15 cellular contexts compared by ENCODE assay signal in the genomic region with DNA sequence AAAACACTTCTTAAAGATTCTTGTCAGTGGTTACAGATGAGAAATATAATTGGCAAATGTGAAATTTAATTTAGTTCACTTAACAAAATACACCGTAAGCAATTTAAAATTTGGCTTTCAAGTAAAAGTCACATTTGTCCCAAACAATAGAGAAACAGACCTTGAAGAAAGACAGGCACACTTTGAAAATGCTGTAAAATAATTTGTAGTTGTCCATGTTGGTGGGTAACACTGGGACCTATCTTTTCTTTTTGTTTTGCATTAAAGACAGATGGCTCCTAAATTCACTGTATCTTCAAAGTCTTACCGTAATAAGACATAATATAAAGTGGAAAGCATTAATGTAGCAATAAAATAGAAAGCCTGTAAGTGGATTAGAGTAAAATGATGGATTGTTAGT. TPM values are rescaled to one million over a fixed set of nuclear protein-coding genes. Genes with fewer than 3 reads are reported as not detected.
DNase-seq lines count a peak whose midpoint lies in the region; ATAC-seq and TF ChIP-seq lines count a peak whose summit lies in the region.
"Had no signal": no experiment of that assay in that cellular context is flagged by ENCODE, and none has a peak within 500 bp of the region (broad histone marks: within the 10 kb centered on the region; RNA-seq: fewer than 3 reads in every experiment).

No MANE protein-coding gene starts in this region.

- no peaks in the 10 kb centered on the region for H3K9me3 ChIP-seq in heart left ventricle
- H3K9me3 ChIP-seq in muscle layer of colon (ENCODE audit: low read length), result no peaks in the 10 kb centered on the region
- no peaks in the 10 kb centered on the region for H3K9me3 ChIP-seq in transverse colon
- H3K9me3 ChIP-seq in CD8-positive, alpha-beta memory T cell (ENCODE audit: low read length), result no peaks in the 10 kb centered on the region
- H3K9me3 ChIP-seq: BE2C, pancreas had no signal

- H3K4me3 Mint-ChIP-seq in activated naive CD8-positive, alpha-beta T cell treated with anti-CD3 and anti-CD28 coated beads for 36 hours, result no peak overlapping the region
- no peak overlapping the region for H3K4me3 Mint-ChIP-seq in CD8-positive, alpha-beta memory T cell

- H3K27ac ChIP-seq in heart left ventricle (peak overlapping the region in 11 of 12 donors; percentile 93 to 100 (median 99)), muscle layer of colon (ENCODE audit: low read depth, low read length) (peak overlapping the region; percentile 84), transverse colon (peak overlapping the region; percentile 99 to 100 (median 100))
- no peak overlapping the region for H3K27ac ChIP-seq in CD8-positive, alpha-beta memory T cell (ENCODE audit: low read depth, low read length)

- CTCF ChIA-PET in CD8-positive, alpha-beta memory T cell (lab: Charles Lee), result interaction anchor here (1.5 to 8.6 kb wide), 4 partner anchors 12 to 207 kb away, joined by 5 to 112 read pairs (median 8); no protein-coding TSS in a partner anchor

- peak overlapping the region in 8 of 12 donors; percentile 4 to 94 (median 80) for H3K4me3 ChIP-seq in heart left ventricle
- H3K4me3 ChIP-seq in muscle layer of colon (ENCODE audit: low read depth in 1 of 2, low read length in 2 of 2), result no peak overlapping the region
- no peak overlapping the region for H3K4me3 ChIP-seq in transverse colon
- no peak overlapping the region for H3K4me3 ChIP-seq in CD8-positive, alpha-beta memory T cell (ENCODE audit: low read length)
- H3K4me3 ChIP-seq: pancreas had no signal

- H3K4me1 Mint-ChIP-seq in activated naive CD8-positive, alpha-beta T cell treated with anti-CD3 and anti-CD28 coated beads for 36 hours, result peaks cover 64% of the 10 kb centered on the region
- H3K4me1 Mint-ChIP-seq in CD8-positive, alpha-beta memory T cell, result peaks cover 49 to 76% (median 59%) of the 10 kb centered on the region in 3 donors

- ATAC-seq in heart left ventricle (no peak), left cardiac atrium (no peak), HG02759 (IDR thresholded peaks at IDR 0.05; ENCODE audit: unreplicated experiment) (no peak)
- ATAC-seq: pancreas had no signal

- no peak overlapping the region for H3K9ac ChIP-seq in muscle layer of colon (ENCODE audit: low read length)

- intact Hi-C loops in heart left ventricle (cut with DNase I), result loop anchor here in 4 of 10 donors (2.0 to 10.0 kb wide), 4 partner anchors 40 to 64 kb away; no protein-coding TSS in a partner anchor
- intact Hi-C loops in left cardiac atrium (cut with DNase I), result loop anchor here in 1 of 2 donors (5.0 kb wide), 2 partner anchors 42 to 82 kb away; no protein-coding TSS in a partner anchor
- intact Hi-C loops in transverse colon (cut with DNase I; ENCODE audit: low total_unique reads), result loop anchor here (5.0 kb wide), 1 partner anchor 42 kb away; no protein-coding TSS in a partner anchor

- H3K27me3 Mint-ChIP-seq in activated naive CD8-positive, alpha-beta T cell treated with anti-CD3 and anti-CD28 coated beads for 36 hours, result no peaks in the 10 kb centered on the region
- peaks cover 0 to 2% of the 10 kb centered on the region in 2 donors for H3K27me3 Mint-ChIP-seq in CD8-positive, alpha-beta memory T cell

- TF ChIP-seq POLR2A in heart left ventricle (IDR thresholded peaks at IDR 0.05), result no peak
- TF ChIP-seq POLR2A in transverse colon (IDR thresholded peaks at IDR 0.05), result no peak

- no peak for DNase-seq in heart left ventricle
- DNase-seq in left cardiac atrium, result no peak
- no peak for DNase-seq in activated naive CD8-positive, alpha-beta T cell treated with anti-CD3 and anti-CD28 coated beads for 36 hours
- no peak for DNase-seq in transverse colon
- no peak for DNase-seq in CD8-positive, alpha-beta memory T cell
- no peak for DNase-seq in NCI-H1694 treated with DMSO at 0.1 percent for 48 hours (lab: John Stamatoyannopoulos, UW)
- DNase-seq: activated CD8-positive, alpha-beta memory T cell treated with anti-CD3 and anti-CD28 coated beads, Interleukin-2, amount 50 U/mL, for 4 hours; BE2C; GF-D8; NCI-H1048; NCI-H774; pancreas; stimulated activated CD4-positive, alpha-beta T cell treated with anti-CD3 and anti-CD28 coated beads, Interleukin-4, amount 100 ng/mL, for 24 hours had no signal

- peaks cover 3 to 79% (median 61%) of the 10 kb centered on the region in 12 donors for H3K4me1 ChIP-seq in heart left ventricle
- H3K4me1 ChIP-seq in muscle layer of colon (ENCODE audit: insufficient read depth, low read length), result peaks cover 56% of the 10 kb centered on the region
- H3K4me1 ChIP-seq in transverse colon, result peaks cover 11 to 65% (median 38%) of the 10 kb centered on the region in 4 donors
- peaks cover 64% of the 10 kb centered on the region for H3K4me1 ChIP-seq in CD8-positive, alpha-beta memory T cell (ENCODE audit: insufficient read depth, low read length)

- peaks cover 0 to 10% (median 4%) of the 10 kb centered on the region in 9 donors for H3K36me3 ChIP-seq in heart left ventricle
- no peaks in the 10 kb centered on the region for H3K36me3 ChIP-seq in muscle layer of colon (ENCODE audit: insufficient read depth, low read length)
- H3K36me3 ChIP-seq in transverse colon, result no peaks in the 10 kb centered on the region
- H3K36me3 ChIP-seq in CD8-positive, alpha-beta memory T cell (ENCODE audit: insufficient read depth, low read length), result no peaks in the 10 kb centered on the region
- H3K36me3 ChIP-seq: BE2C, pancreas had no signal

- H3K9me3 Mint-ChIP-seq in activated naive CD8-positive, alpha-beta T cell treated with anti-CD3 and anti-CD28 coated beads for 36 hours, result no peaks in the 10 kb centered on the region
- no peaks in the 10 kb centered on the region for H3K9me3 Mint-ChIP-seq in CD8-positive, alpha-beta memory T cell

- H3K27ac Mint-ChIP-seq in activated naive CD8-positive, alpha-beta T cell treated with anti-CD3 and anti-CD28 coated beads for 36 hours, result peak overlapping the region; percentile 92
- H3K27ac Mint-ChIP-seq in CD8-positive, alpha-beta memory T cell, result peak overlapping the region in 3 of 8 donors; percentile 6 to 90 (median 89)

- TF ChIP-seq EP300 in transverse colon (IDR thresholded peaks at IDR 0.05; ENCODE audit: low read depth), result no peak

- no peak for TF ChIP-seq CTCF in heart left ventricle (IDR thresholded peaks at IDR 0.05)
- TF ChIP-seq CTCF in transverse colon (IDR thresholded peaks at IDR 0.05), result no peak

- in situ Hi-C loops in transverse colon (cut with MboI; ENCODE audit: low pct_ligation_motif_present in 1 of 4, low pct_unique_long_range_greater_than_20kb in 1 of 4, low sequenced_read_pairs in 3 of 4), result no loop called here

- POLR2A ChIA-PET in CD8-positive, alpha-beta memory T cell (lab: Charles Lee), result interaction anchor here (0.7 to 1.1 kb wide), 2 partner anchors 92 to 234 kb away, joined by 3 to 4 read pairs; no protein-coding TSS in a partner anchor

- H3K27me3 ChIP-seq in heart left ventricle (no peaks in the 10 kb centered on the region), muscle layer of colon (ENCODE audit: control insufficient read depth in 1 of 2, insufficient read depth in 2 of 2, low read length in 2 of 2) (no peaks in the 10 kb centered on the region), transverse colon (peaks cover 9% of the 10 kb centered on the region)
- H3K27me3 ChIP-seq in CD8-positive, alpha-beta memory T cell (ENCODE audit: insufficient read depth, low read length, poor library complexity, severe bottlenecking), result no peaks in the 10 kb centered on the region
- H3K27me3 ChIP-seq: BE2C, pancreas had no signal

- 69 to 80% (median 74%) methylated on average over 2 of the region's 2 CpGs for WGBS in heart left ventricle, 4 donors
- 74 to 80% methylated on average over 2 of the region's 2 CpGs for WGBS in transverse colon (ENCODE audit: low coverage in 1 of 2), 2 donors

- H3K36me3 Mint-ChIP-seq in activated naive CD8-positive, alpha-beta T cell treated with anti-CD3 and anti-CD28 coated beads for 36 hours, result peaks cover 5% of the 10 kb centered on the region
- H3K36me3 Mint-ChIP-seq in CD8-positive, alpha-beta memory T cell, result peaks cover 0 to 6% (median 0%) of the 10 kb centered on the region in 3 donors

RNA-seq across cellular contexts. Expression of gene GRK5, which starts 3.3 kb away (rescaled TPM):
- total RNA-seq in heart left ventricle, result 10 to 100 TPM; 17.0 to 58.0 (median 32.2) TPM
- 10 to 100 TPM; 13.1 to 27.6 TPM for polyA plus RNA-seq in heart left ventricle
- 10 to 100 TPM; 36.4 to 60.1 TPM for total RNA-seq in left cardiac atrium
- 10 to 100 TPM; 12.8 TPM for total RNA-seq in activated naive CD8-positive, alpha-beta T cell treated with anti-CD3 and anti-CD28 coated beads for 36 hours
- 100 to 1,000 TPM in 1 of 4 donors, 10 to 100 TPM in 1, 1 to 10 TPM in 2; 6.0 to 111 (median 9.5) TPM for total RNA-seq in transverse colon
- total RNA-seq in CD8-positive, alpha-beta memory T cell, result 10 to 100 TPM; 13.6 to 13.8 TPM
- 7.7 TPM for polyA plus RNA-seq in CD8-positive, alpha-beta memory T cell

RNA-seq across cellular contexts. Expression of gene PRDX3, which starts 32.0 kb away (rescaled TPM):
- total RNA-seq in heart left ventricle, result 100 to 1,000 TPM; 199 to 385 (median 267) TPM
- 100 to 1,000 TPM; 130 to 257 TPM for polyA plus RNA-seq in heart left ventricle
- 100 to 1,000 TPM; 162 to 183 TPM for total RNA-seq in left cardiac atrium
- total RNA-seq in activated naive CD8-positive, alpha-beta T cell treated with anti-CD3 and anti-CD28 coated beads for 36 hours, result 100 to 1,000 TPM; 232 to 249 TPM
- 100 to 1,000 TPM in 2 of 4 donors, 10 to 100 TPM in 2; 24.7 to 141 (median 78.9) TPM for total RNA-seq in transverse colon
- 100 to 1,000 TPM; 203 to 207 TPM for total RNA-seq in CD8-positive, alpha-beta memory T cell
- 83.3 TPM for polyA plus RNA-seq in CD8-positive, alpha-beta memory T cell

RNA-seq across cellular contexts. Expression of gene SFXN4, which starts 45.1 kb away (rescaled TPM):
- 10 to 100 TPM; 33.2 to 48.9 (median 39.6) TPM for total RNA-seq in heart left ventricle
- polyA plus RNA-seq in heart left ventricle, result 10 to 100 TPM; 60.6 to 68.5 TPM
- total RNA-seq in left cardiac atrium, result 10 to 100 TPM; 34.7 to 36.8 TPM
- total RNA-seq in activated naive CD8-positive, alpha-beta T cell treated with anti-CD3 and anti-CD28 coated beads for 36 hours, result 10 to 100 TPM; 63.4 to 63.8 TPM
- 10 to 100 TPM; 15.0 to 61.3 (median 27.7) TPM for total RNA-seq in transverse colon
- 10 to 100 TPM; 48.2 to 52.3 TPM for total RNA-seq in CD8-positive, alpha-beta memory T cell
- 18.6 TPM for polyA plus RNA-seq in CD8-positive, alpha-beta memory T cell

Comparison
In these comparisons a context has a peak if more than half of its experiments do, and no peak if none do; other contexts are left out.
1. H3K4me3 ChIP-seq: peak in heart left ventricle (8 of 12); none in muscle layer of colon (0 of 2), transverse colon (0 of 4) and CD8-positive, alpha-beta memory T cell (single experiment).